Comparison of ENCODE assay signal across 1 cellular context in genomic region chr3:4492240-4493007, GRCh38.
A peak's percentile ranks its signal among the peaks of the same experiment; 100 is the strongest.
TF ChIP-seq lines count a peak whose summit lies in the region.

No MANE protein-coding gene starts in this region.

TF ChIP-seq in HEK293, 187 proteins besides CTCF, POLR2A, EP300 and RAD21 (continued from another document and continues in another):
- TF ChIP-seq TSHZ1 (tag by site-specific recombination; IDR thresholded peaks at IDR 0.05; ENCODE audit: borderline replicate concordance): no peak
- no peak for TF ChIP-seq ZNF157 (tag by site-specific recombination; IDR thresholded peaks at IDR 0.05)
- TF ChIP-seq ZNF23 (tag by site-specific recombination; IDR thresholded peaks at IDR 0.05; ENCODE audit: borderline replicate concordance): no peak
- no peak for TF ChIP-seq TCF7L2 (IDR thresholded peaks at IDR 0.05; ENCODE audit: borderline replicate concordance, low read depth, low read length)
- TF ChIP-seq BCL11B (tag by site-specific recombination; IDR thresholded peaks at IDR 0.05; ENCODE audit: low read depth): no peak
- 0 out of 2 replicates have a peak, but pooled peaks have one; percentile 19 for TF ChIP-seq ZXDB (tag by site-specific recombination; IDR thresholded peaks at IDR 0.05)
- TF ChIP-seq ZNF146 (tag by site-specific recombination; IDR thresholded peaks at IDR 0.05): no peak
- TF ChIP-seq ZNF433 (tag by site-specific recombination; IDR thresholded peaks at IDR 0.05; ENCODE audit: low read depth): no peak
- no peak for TF ChIP-seq ZNF670 (tag by site-specific recombination; IDR thresholded peaks at IDR 0.05; ENCODE audit: low read depth)
- 0 out of 2 replicates have a peak, but pooled peaks have one; percentile 34 for TF ChIP-seq PRDM4 (tag by site-specific recombination; IDR thresholded peaks at IDR 0.05)
- TF ChIP-seq ZNF398 (tag by site-specific recombination; IDR thresholded peaks at IDR 0.05): no peak
- no peak for TF ChIP-seq ZNF292 (tag by site-specific recombination; IDR thresholded peaks at IDR 0.05; ENCODE audit: borderline replicate concordance, low read depth)
- peak; percentile 45; the same call in 1 of the 2 replicates for TF ChIP-seq ZNF423 (tag by site-specific recombination; IDR thresholded peaks at IDR 0.05)
- no peak for TF ChIP-seq ZNF544 (tag by site-specific recombination; IDR thresholded peaks at IDR 0.05)
- no peak for TF ChIP-seq ZNF391 (tag by site-specific recombination; IDR thresholded peaks at IDR 0.05; ENCODE audit: borderline replicate concordance, low read depth)
- peak; percentile 72 for TF ChIP-seq PRDM10 (tag by site-specific recombination; IDR thresholded peaks at IDR 0.05)
- peak; percentile 85 for TF ChIP-seq ZBTB8A (tag by site-specific recombination; IDR thresholded peaks at IDR 0.05)
- no peak for TF ChIP-seq ZNF654 (tag by site-specific recombination; IDR thresholded peaks at IDR 0.05; ENCODE audit: low read depth)
- TF ChIP-seq ZFP41 (tag by site-specific recombination; IDR thresholded peaks at IDR 0.05; ENCODE audit: borderline replicate concordance): no peak
- TF ChIP-seq ZNF518A (tag by site-specific recombination; conservative IDR thresholded peaks at IDR 0.05; ENCODE audit: low read depth): no peak
- no peak for TF ChIP-seq ZNF350 (tag by site-specific recombination; IDR thresholded peaks at IDR 0.05)
- TF ChIP-seq KLF1 (tag by site-specific recombination; IDR thresholded peaks at IDR 0.05): no peak; the same call in 1 of the 2 replicates
- 0 out of 2 replicates have a peak, but pooled peaks have one; percentile 5 for TF ChIP-seq PATZ1 (tag by site-specific recombination; IDR thresholded peaks at IDR 0.05)
- peak; percentile 98 for TF ChIP-seq ZNF664 (tag by site-specific recombination; IDR thresholded peaks at IDR 0.05)
- peak; percentile 82 for TF ChIP-seq ZBTB48 (tag by site-specific recombination; IDR thresholded peaks at IDR 0.05)
- TF ChIP-seq GLIS1 (tag by site-specific recombination; IDR thresholded peaks at IDR 0.05): peak; percentile 77
- no peak for TF ChIP-seq ZNF174 (tag by site-specific recombination; IDR thresholded peaks at IDR 0.05)
- TF ChIP-seq ZNF449 (tag by site-specific recombination; IDR thresholded peaks at IDR 0.05): no peak
- TF ChIP-seq ZEB2 (tag by site-specific recombination; IDR thresholded peaks at IDR 0.05): peak; percentile 33; the same call in 1 of the 2 replicates
- TF ChIP-seq ZNF701 (tag by site-specific recombination; IDR thresholded peaks at IDR 0.05): no peak
- TF ChIP-seq ZBTB20 (tag by site-specific recombination; IDR thresholded peaks at IDR 0.05): peak; percentile 96
- TF ChIP-seq ZNF791 (tag by site-specific recombination; IDR thresholded peaks at IDR 0.05): no peak
- no peak for TF ChIP-seq ELK4 (IDR thresholded peaks at IDR 0.05; ENCODE audit: borderline replicate concordance, low read depth, low read length)
- TF ChIP-seq EGR2 (tag by site-specific recombination; IDR thresholded peaks at IDR 0.05; ENCODE audit: low read depth): no peak
- peak; percentile 58 for TF ChIP-seq IKZF3 (tag by site-specific recombination; IDR thresholded peaks at IDR 0.05)
